Comparison of ENCODE assay signal across 8 cellular contexts in the genomic region with DNA sequence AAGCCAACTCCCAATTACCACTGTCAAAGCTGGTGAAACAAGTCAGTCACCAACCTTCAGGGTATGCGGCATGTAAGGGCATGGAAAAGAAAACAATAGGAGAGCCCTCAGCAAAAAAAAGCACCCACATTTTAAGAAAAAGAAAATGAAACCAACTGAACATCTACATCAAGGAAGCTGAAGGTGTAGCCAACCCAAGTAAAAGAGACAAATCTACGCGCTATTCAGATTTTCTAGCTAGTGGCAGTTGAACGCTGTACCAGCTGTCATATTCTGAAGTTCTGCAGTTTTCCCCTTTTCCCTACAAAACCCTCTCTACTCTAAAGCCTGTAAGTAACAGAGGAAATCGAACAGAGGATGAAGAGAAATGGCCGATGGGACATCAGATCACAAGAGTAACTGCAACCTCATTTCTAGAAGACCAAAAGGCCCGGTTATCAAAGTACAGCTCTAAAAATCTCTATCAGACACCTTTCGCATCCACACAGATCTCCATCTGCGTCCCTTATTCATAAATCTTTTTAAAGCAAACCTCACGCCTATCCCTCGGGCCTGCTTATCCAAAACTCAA. TPM values are rescaled to one million over a fixed set of nuclear protein-coding genes. Genes with fewer than 3 reads are reported as not detected.
DNase-seq lines count a peak whose midpoint lies in the region; ATAC-seq and TF ChIP-seq lines count a peak whose summit lies in the region.

No MANE protein-coding gene starts in this region.

- no peak for DNase-seq in CD4-positive, alpha-beta T cell
- no peak for DNase-seq in stimulated activated naive B cell treated with anti-CD40 and anti-IgM and Interleukin-4, amounts not matched to agents 10 μg/mL and 1 μg/mL and 100 μg/mL, for 72 hours
- DNase-seq in SHP77 treated with DMSO at 0.1 percent for 48 hours (lab: John Stamatoyannopoulos, UW), result no peak

- no peak for TF ChIP-seq CTCF in CD4-positive, alpha-beta T cell (IDR thresholded peaks at IDR 0.05)

- POLR2A ChIA-PET in CD4-positive, alpha-beta T cell (lab: Charles Lee), result interaction anchor here (0.6 to 3.8 kb wide), 21 partner anchors 9 to 385 kb away, joined by 3 to 41 read pairs (median 4); partner anchors contain the start of genes CLN5, FBXL3 and SLAIN1

- H3K36me3 Mint-ChIP-seq in CD4-positive, alpha-beta T cell (ENCODE audit: low read depth), result peaks cover 32% of the 10 kb centered on the region
- H3K36me3 Mint-ChIP-seq in activated naive CD8-positive, alpha-beta T cell, result no peaks in the 10 kb centered on the region
- H3K36me3 Mint-ChIP-seq in stimulated activated naive B cell treated with anti-CD40 and anti-IgM and Interleukin-4, amounts not matched to agents 10 μg/mL and 1 μg/mL and 100 μg/mL, for 72 hours, result peaks cover 4 to 16% of the 10 kb centered on the region in 2 donors

- H3K4me3 ChIP-seq in HUES48 (ENCODE audit: low read depth, low read length), result peak overlapping the region; percentile 67
- H3K4me3 ChIP-seq in iPS-18c (ENCODE audit: insufficient read depth, low read depth, low read length), result peak overlapping the region; percentile 78

- no peaks in the 10 kb centered on the region for H3K9me3 Mint-ChIP-seq in CD4-positive, alpha-beta T cell
- no peaks in the 10 kb centered on the region for H3K9me3 Mint-ChIP-seq in activated naive CD8-positive, alpha-beta T cell (ENCODE audit: low read depth)
- H3K9me3 Mint-ChIP-seq in stimulated activated naive B cell treated with anti-CD40 and anti-IgM and Interleukin-4, amounts not matched to agents 10 μg/mL and 1 μg/mL and 100 μg/mL, for 72 hours, result peaks cover 0 to 1% of the 10 kb centered on the region in 2 donors

- CTCF ChIA-PET in CD4-positive, alpha-beta T cell (lab: Charles Lee), result interaction anchor here (0.7 to 1.3 kb wide), 2 partner anchors 15 to 153 kb away, joined by 4 to 8 read pairs; no protein-coding TSS in a partner anchor

- no peaks in the 10 kb centered on the region for H3K27me3 ChIP-seq in CD4-positive, alpha-beta T cell (ENCODE audit: control insufficient read depth, insufficient read depth, low read length)
- H3K27me3 ChIP-seq in HUES48 (ENCODE audit: control insufficient read depth, insufficient read depth, low read length), result peaks cover 16% of the 10 kb centered on the region

- no peaks in the 10 kb centered on the region for H3K36me3 ChIP-seq in HUES48 (ENCODE audit: control insufficient read depth, insufficient read depth, low read length)

- peaks cover 25% of the 10 kb centered on the region for H3K4me1 ChIP-seq in HUES48 (ENCODE audit: control insufficient read depth, insufficient read depth, low read length)

- H3K27ac ChIP-seq in CD4-positive, alpha-beta T cell (ENCODE audit: low read depth, low read length), result peak overlapping the region; percentile 85
- H3K27ac ChIP-seq in HUES48 (ENCODE audit: low read depth, low read length), result no peak overlapping the region

- H3K4me1 Mint-ChIP-seq in CD4-positive, alpha-beta T cell (ENCODE audit: low read depth), result peaks cover 88% of the 10 kb centered on the region
- H3K4me1 Mint-ChIP-seq in activated naive CD8-positive, alpha-beta T cell (ENCODE audit: low read depth), result peaks cover 74% of the 10 kb centered on the region
- H3K4me1 Mint-ChIP-seq in stimulated activated naive B cell treated with anti-CD40 and anti-IgM and Interleukin-4, amounts not matched to agents 10 μg/mL and 1 μg/mL and 100 μg/mL, for 72 hours, result peaks cover 36 to 49% of the 10 kb centered on the region in 2 donors

- intact Hi-C loops in CD4-positive, alpha-beta T cell (cut with DNase I, micrococcal nuclease), result loop anchor here (1.0 to 10.0 kb wide), 12 partner anchors 16 to 1781 kb away; partner anchors contain the start of genes CLN5 (in 2 of the 2), FBXL3 (in 2 of the 2), OBI1 (in 1 of the 2) and SLAIN1 (in 1 of the 2)

- peak overlapping the region; percentile 91 for H3K27ac Mint-ChIP-seq in CD4-positive, alpha-beta T cell
- H3K27ac Mint-ChIP-seq in activated naive CD8-positive, alpha-beta T cell, result peak overlapping the region; percentile 95
- peak overlapping the region; percentile 95 for H3K27ac Mint-ChIP-seq in stimulated activated naive B cell treated with anti-CD40 and anti-IgM and Interleukin-4, amounts not matched to agents 10 μg/mL and 1 μg/mL and 100 μg/mL, for 72 hours

- no peaks in the 10 kb centered on the region for H3K27me3 Mint-ChIP-seq in CD4-positive, alpha-beta T cell
- no peaks in the 10 kb centered on the region for H3K27me3 Mint-ChIP-seq in activated naive CD8-positive, alpha-beta T cell
- no peaks in the 10 kb centered on the region for H3K27me3 Mint-ChIP-seq in stimulated activated naive B cell treated with anti-CD40 and anti-IgM and Interleukin-4, amounts not matched to agents 10 μg/mL and 1 μg/mL and 100 μg/mL, for 72 hours

- no peak overlapping the region for H3K9ac ChIP-seq in HUES48 (ENCODE audit: low read depth, low read length)

- ATAC-seq in CD4-positive, alpha-beta T cell (ENCODE audit: poor library complexity), result no peak
- no peak for ATAC-seq in stimulated activated naive B cell treated with anti-CD40 and anti-IgM and Interleukin-4, amounts not matched to agents 10 μg/mL and 1 μg/mL and 100 μg/mL, for 72 hours (replicated peaks)
- ATAC-seq in GM18519 (IDR thresholded peaks at IDR 0.05; ENCODE audit: low FRiP score, unreplicated experiment), result no peak
- ATAC-seq in HG03280 (IDR thresholded peaks at IDR 0.05; ENCODE audit: unreplicated experiment), result no peak

- H3K4me3 Mint-ChIP-seq in CD4-positive, alpha-beta T cell, result peak overlapping the region; percentile 98
- peak overlapping the region; percentile 97 for H3K4me3 Mint-ChIP-seq in activated naive CD8-positive, alpha-beta T cell
- peak overlapping the region; percentile 95 to 96 for H3K4me3 Mint-ChIP-seq in stimulated activated naive B cell treated with anti-CD40 and anti-IgM and Interleukin-4, amounts not matched to agents 10 μg/mL and 1 μg/mL and 100 μg/mL, for 72 hours

- H3K9me3 ChIP-seq in CD4-positive, alpha-beta T cell (ENCODE audit: control insufficient read depth, low read length), result no peaks in the 10 kb centered on the region
- H3K9me3 ChIP-seq in HUES48 (ENCODE audit: control insufficient read depth, insufficient read depth, low read length) (no peaks in the 10 kb centered on the region), iPS-18c (ENCODE audit: control insufficient read depth, insufficient read depth, low read length) (no peaks in the 10 kb centered on the region)

RNA-seq across cellular contexts. Expression of gene MYCBP2, which starts 1.4 kb away (rescaled TPM):
- 100 to 1,000 TPM; 116 to 119 TPM for total RNA-seq in CD4-positive, alpha-beta T cell
